In the genomic region with DNA sequence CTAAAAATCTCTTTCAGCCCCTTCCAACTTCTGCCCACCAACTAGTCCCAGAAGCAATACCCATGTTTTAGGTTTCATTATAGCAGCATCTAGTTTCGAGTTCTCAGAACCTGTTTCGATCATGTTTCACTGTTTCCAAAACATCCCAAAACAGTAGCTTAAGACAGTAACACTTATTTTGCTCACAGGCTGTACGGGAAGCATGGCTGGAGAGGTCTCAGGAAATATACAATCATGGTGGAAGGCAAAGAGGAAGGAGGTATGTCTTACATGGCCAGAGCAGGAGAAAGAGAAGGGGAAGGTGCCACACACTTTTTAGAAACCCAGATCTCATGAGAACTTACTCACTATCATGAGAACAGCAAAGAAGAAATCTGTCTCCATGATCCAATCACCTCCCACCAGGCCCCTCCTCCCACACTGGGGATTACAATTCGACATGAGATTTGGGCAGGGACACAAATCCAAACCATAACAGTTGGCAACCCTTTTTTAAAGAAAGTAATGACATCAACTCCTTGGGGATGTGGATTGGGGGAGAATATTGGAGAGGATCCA, we compare ENCODE assay signal across 11 cellular contexts.
DNase-seq lines count a peak whose midpoint lies in the region; ATAC-seq and TF ChIP-seq lines count a peak whose summit lies in the region.
"Had no signal": no experiment of that assay in that cellular context is flagged by ENCODE, and none has a peak within 500 bp of the region (broad histone marks: within the 10 kb centered on the region; RNA-seq: fewer than 3 reads in every experiment).

No MANE protein-coding gene starts in this region.

- peak overlapping the region; percentile 21; the same call in 1 of the 2 replicates for H3K9ac ChIP-seq in OCI-LY1 (ENCODE audit: low read length)
- no peak overlapping the region for H3K9ac ChIP-seq in mesenchymal stem cell (ENCODE audit: low read length)

- H3K9me3 ChIP-seq in OCI-LY1 (ENCODE audit: low read length) (no peaks in the 10 kb centered on the region), thyroid gland (no peaks in the 10 kb centered on the region), mesenchymal stem cell (ENCODE audit: control insufficient read depth, low read length) (no peaks in the 10 kb centered on the region)

- no peak overlapping the region for H3K18ac ChIP-seq in mesenchymal stem cell (ENCODE audit: low read depth in 1 of 2, low read length in 2 of 2)

- H3K4ac ChIP-seq in mesenchymal stem cell (ENCODE audit: low read depth in 1 of 2, low read length in 2 of 2): no peak overlapping the region

- H3K4me1 ChIP-seq in OCI-LY1 (ENCODE audit: insufficient read depth, low read length, severe bottlenecking) (peaks cover 62% of the 10 kb centered on the region), thyroid gland (no peaks in the 10 kb centered on the region), mesenchymal stem cell (ENCODE audit: control insufficient read depth, insufficient read depth, low read depth, low read length) (no peaks in the 10 kb centered on the region)
- H3K4me1 ChIP-seq: right atrium auricular region had no signal

- no peak overlapping the region for H3K23ac ChIP-seq in mesenchymal stem cell (ENCODE audit: low read length in 2 of 2)

- H3K27me3 ChIP-seq in OCI-LY1 (ENCODE audit: insufficient read depth, low read length): no peaks in the 10 kb centered on the region
- H3K27me3 ChIP-seq in thyroid gland: no peaks in the 10 kb centered on the region
- H3K27me3 ChIP-seq in mesenchymal stem cell (ENCODE audit: control insufficient read depth in 1 of 2, insufficient read depth in 1 of 2, low read length in 2 of 2): no peaks in the 10 kb centered on the region
- H3K27me3 ChIP-seq: right atrium auricular region had no signal

- peak; percentile 75 for ATAC-seq in GM19395 (IDR thresholded peaks at IDR 0.05; ENCODE audit: unreplicated experiment)
- peak; percentile 87 for ATAC-seq in HG02973 (IDR thresholded peaks at IDR 0.05; ENCODE audit: unreplicated experiment)

- no peak overlapping the region for H2BK15ac ChIP-seq in mesenchymal stem cell (ENCODE audit: low read depth, poor library complexity, severe bottlenecking)

- H3K36me3 ChIP-seq in OCI-LY1 (ENCODE audit: insufficient read depth, low read length) (no peaks in the 10 kb centered on the region), thyroid gland (no peaks in the 10 kb centered on the region), mesenchymal stem cell (ENCODE audit: control insufficient read depth in 1 of 2, insufficient read depth in 2 of 2, low read depth in 1 of 2, low read length in 2 of 2) (no peaks in the 10 kb centered on the region)
- H3K36me3 ChIP-seq: right atrium auricular region had no signal

- no peaks in the 10 kb centered on the region for H3K9me2 ChIP-seq in OCI-LY1 (ENCODE audit: low read depth, low read length)

- in situ Hi-C loops in GM13976 (cut with MboI; ENCODE audit: low sequenced_read_pairs, unreplicated experiment): no loop called here

- 86 to 90% methylated on average over 4 of the region's 4 CpGs for WGBS in thyroid gland, 2 donors
- 98% methylated on average over 3 of the region's 4 CpGs for WGBS in mesenchymal stem cell

- intact Hi-C loops in thyroid gland (cut with DNase I): no loop called here

- no peaks in the 10 kb centered on the region for H4K20me1 ChIP-seq in OCI-LY1 (ENCODE audit: insufficient read depth, low read length)

- H2BK12ac ChIP-seq in mesenchymal stem cell (ENCODE audit: low read length in 2 of 2): no peak overlapping the region

- H2BK120ac ChIP-seq in mesenchymal stem cell (ENCODE audit: low read depth, low read length): no peak overlapping the region

- no peaks in the 10 kb centered on the region for H3F3A ChIP-seq in OCI-LY1 (ENCODE audit: insufficient read depth, low read length)

- H3K4me3 ChIP-seq in OCI-LY1 (ENCODE audit: low read depth, low read length, poor library complexity, severe bottlenecking): peak overlapping the region; percentile 6
- H3K4me3 ChIP-seq in thyroid gland (replicated peaks in 1 of 3): no peak overlapping the region
- H3K4me3 ChIP-seq in mesenchymal stem cell (ENCODE audit: insufficient read depth in 1 of 2, low read depth in 1 of 2, low read length in 2 of 2): no peak overlapping the region
- H3K4me3 ChIP-seq: right atrium auricular region had no signal

- TF ChIP-seq CTCF in GM13976 (IDR thresholded peaks at IDR 0.05; ENCODE audit: borderline replicate concordance, control extremely low read depth, extremely low read depth, insufficient read depth, missing control alignments): no peak
- no peak for TF ChIP-seq CTCF in OCI-LY1 (IDR thresholded peaks at IDR 0.05; ENCODE audit: low read length)
- TF ChIP-seq CTCF in thyroid gland (IDR thresholded peaks at IDR 0.05): no peak

- no peaks in the 10 kb centered on the region for H3K79me1 ChIP-seq in mesenchymal stem cell (replicated peaks; ENCODE audit: low read length, poor library complexity, severe bottlenecking)

- no peak overlapping the region for H4K8ac ChIP-seq in mesenchymal stem cell (ENCODE audit: low read length)

- TF ChIP-seq POLR2A in thyroid gland (IDR thresholded peaks at IDR 0.05): no peak

- no peak overlapping the region for H2AK5ac ChIP-seq in mesenchymal stem cell (ENCODE audit: low read length, severe bottlenecking)

- peak; percentile 33 for DNase-seq in GM13976 (ENCODE audit: low spot score)
- no peak for DNase-seq in thyroid gland
- no peak for DNase-seq in mesenchymal stem cell
- DNase-seq in AG08396 (ENCODE audit: low spot score): no peak
- DNase-seq in DMS53 (lab: John Stamatoyannopoulos, UW): no peak
- DNase-seq: kidney glomerular epithelial cell, NCI-H1417 treated with DMSO at 0.1 percent for 48 hours had no signal

- H3K27ac ChIP-seq in OCI-LY1 (ENCODE audit: low read depth, low read length, poor library complexity, severe bottlenecking) (peak overlapping the region; percentile 84), thyroid gland (no peak overlapping the region), mesenchymal stem cell (ENCODE audit: low read length, poor library complexity, severe bottlenecking) (no peak overlapping the region)
- H3K27ac ChIP-seq: right atrium auricular region had no signal

- no peak overlapping the region for H2BK5ac ChIP-seq in mesenchymal stem cell (ENCODE audit: low read depth, low read length, poor library complexity, severe bottlenecking)

- H3K14ac ChIP-seq in mesenchymal stem cell (ENCODE audit: low read length in 2 of 2): no peak overlapping the region

- no peaks in the 10 kb centered on the region for H3K79me2 ChIP-seq in OCI-LY1 (ENCODE audit: insufficient read depth, low read length)

- no peak overlapping the region for H4K91ac ChIP-seq in mesenchymal stem cell (ENCODE audit: low read length)

- H2AFZ ChIP-seq in OCI-LY1 (ENCODE audit: low read length): 0 out of 2 replicates have a peak overlapping the region, but pooled peaks have one; percentile 44
- no peak overlapping the region for H2AFZ ChIP-seq in mesenchymal stem cell (ENCODE audit: low read depth, low read length)

- peak overlapping the region; percentile 42 for H3K4me2 ChIP-seq in OCI-LY1 (ENCODE audit: low read length)
- H3K4me2 ChIP-seq in mesenchymal stem cell (ENCODE audit: low read length, poor library complexity, severe bottlenecking): no peak overlapping the region
